ENCODE assay signal across 20 cellular contexts in the genomic region with DNA sequence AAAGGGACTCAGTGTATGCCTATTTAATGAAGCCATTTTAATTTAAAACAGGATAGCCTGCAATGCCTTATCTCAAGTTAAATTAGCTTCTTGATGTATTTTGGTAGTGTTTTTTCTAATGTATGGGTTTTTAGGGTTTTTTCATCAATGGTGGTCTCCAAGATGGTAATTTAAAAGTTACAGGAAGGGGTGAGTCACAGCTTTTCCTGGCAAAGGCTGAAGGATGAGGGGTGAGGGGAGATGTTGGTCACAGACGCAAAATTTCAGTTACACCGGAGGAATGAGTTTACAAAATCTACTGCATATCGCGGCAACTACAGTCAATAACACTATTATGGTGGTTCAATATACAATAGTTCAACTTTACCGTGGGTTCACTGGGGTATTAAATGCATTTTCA. TPM values are rescaled to one million over a fixed set of nuclear protein-coding genes. Genes with fewer than 3 reads are reported as not detected.
DNase-seq lines count a peak whose midpoint lies in the region; ATAC-seq, FAIRE-seq and TF ChIP-seq lines count a peak whose summit lies in the region.
"Had no signal": no experiment of that assay in that cellular context is flagged by ENCODE, and none has a peak within 500 bp of the region (broad histone marks: within the 10 kb centered on the region; RNA-seq: fewer than 3 reads in every experiment).

No MANE protein-coding gene starts in this region.

- H3K9me3 Mint-ChIP-seq in chondrocyte (ENCODE audit: low read depth) (peaks cover 19% of the 10 kb centered on the region), nephron progenitor cell (peaks cover 45% of the 10 kb centered on the region)

- peaks cover 3% of the 10 kb centered on the region; the same call in 1 of the 2 replicates for H3K4me1 ChIP-seq in DND-41 (ENCODE audit: insufficient read depth, low read length)
- H3K4me1 ChIP-seq in OCI-LY7 (ENCODE audit: insufficient read depth, low read length, poor library complexity, severe bottlenecking) = no peaks in the 10 kb centered on the region
- H3K4me1 ChIP-seq in ovary (ENCODE audit: insufficient read depth) = peaks cover 5% of the 10 kb centered on the region
- H3K4me1 ChIP-seq: A549, BE2C had no signal

- 91 to 93% (median 92%) methylated on average over 5 of the region's 5 CpGs for WGBS in ovary, 3 donors

- H3K27me3 ChIP-seq in DND-41 (ENCODE audit: insufficient read depth, low read length, poor library complexity) (no peaks in the 10 kb centered on the region), ovary (no peaks in the 10 kb centered on the region)
- H3K27me3 ChIP-seq: BE2C had no signal

- TF ChIP-seq POLR2A in NB4 (IDR thresholded peaks at IDR 0.05; ENCODE audit: extremely low read depth, insufficient read length) (no peak), ovary (IDR thresholded peaks at IDR 0.05) (no peak)

- no peaks in the 10 kb centered on the region for H3K36me3 ChIP-seq in DND-41 (ENCODE audit: insufficient read depth, low read length)
- H3K36me3 ChIP-seq in OCI-LY7 (ENCODE audit: insufficient read depth, low read length) = no peaks in the 10 kb centered on the region
- H3K36me3 ChIP-seq in ovary = no peaks in the 10 kb centered on the region
- H3K36me3 ChIP-seq: BE2C had no signal

- no peak for TF ChIP-seq CTCF in DND-41 (IDR thresholded peaks at IDR 0.05; ENCODE audit: borderline replicate concordance, extremely low read depth, low read length, poor library complexity, severe bottlenecking)
- TF ChIP-seq CTCF in NB4 (IDR thresholded peaks at IDR 0.05; ENCODE audit: low read depth, low read length) = no peak
- no peak for TF ChIP-seq CTCF in chondrocyte (IDR thresholded peaks at IDR 0.05)
- TF ChIP-seq CTCF in nephron progenitor cell (IDR thresholded peaks at IDR 0.05) = no peak
- no peak for TF ChIP-seq CTCF in OCI-LY7 (conservative IDR thresholded peaks at IDR 0.05; ENCODE audit: low read length)
- no peak for TF ChIP-seq CTCF in ovary (IDR thresholded peaks at IDR 0.05)

- peaks cover 15% of the 10 kb centered on the region for H3K36me3 Mint-ChIP-seq in chondrocyte (ENCODE audit: low read depth)
- peaks cover 35% of the 10 kb centered on the region for H3K36me3 Mint-ChIP-seq in nephron progenitor cell (ENCODE audit: low read depth)
- H3K36me3 Mint-ChIP-seq: IgD-negative memory B cell had no signal

- H3K4me3 Mint-ChIP-seq in chondrocyte (ENCODE audit: unreplicated experiment) = no peak overlapping the region
- H3K4me3 Mint-ChIP-seq in nephron progenitor cell = no peak overlapping the region
- H3K4me3 Mint-ChIP-seq: CD4-positive, alpha-beta T cell; IgD-negative memory B cell had no signal

- CTCF ChIA-PET in OCI-LY7 (lab: Charles Lee; ENCODE audit: unreplicated experiment) = no interaction called here

- no peaks in the 10 kb centered on the region for H3K9me2 ChIP-seq in OCI-LY7 (ENCODE audit: insufficient read depth, low read length)

- no TSS peak for BruUV-seq in OCI-LY7 (replicated peaks; lab: Mats Ljungman, UMichigan)

- peak overlapping the region; percentile 65 for H3K27ac Mint-ChIP-seq in chondrocyte (ENCODE audit: unreplicated experiment)
- peak overlapping the region; percentile 47 for H3K27ac Mint-ChIP-seq in nephron progenitor cell
- H3K27ac Mint-ChIP-seq: CD4-positive, alpha-beta T cell; IgD-negative memory B cell had no signal

- intact Hi-C loops in OCI-LY7 (cut with micrococcal nuclease; ENCODE audit: unreplicated experiment) (no loop called here), ovary (cut with DNase I) (no loop called here)

- no peaks in the 10 kb centered on the region for H3K79me2 ChIP-seq in DND-41 (ENCODE audit: insufficient read depth, low read length)
- no peaks in the 10 kb centered on the region for H3K79me2 ChIP-seq in OCI-LY7 (ENCODE audit: insufficient read depth, low read depth, low read length)

- H3K4me1 Mint-ChIP-seq in chondrocyte (ENCODE audit: low read depth) = peaks cover 39% of the 10 kb centered on the region
- peaks cover 14% of the 10 kb centered on the region for H3K4me1 Mint-ChIP-seq in nephron progenitor cell
- H3K4me1 Mint-ChIP-seq: IgD-negative memory B cell had no signal

- H3K9ac ChIP-seq in DND-41 (ENCODE audit: low read depth, low read length) = no peak overlapping the region

- no peaks in the 10 kb centered on the region for H3K27me3 Mint-ChIP-seq in chondrocyte (ENCODE audit: low read depth)
- peaks cover 9% of the 10 kb centered on the region for H3K27me3 Mint-ChIP-seq in nephron progenitor cell (ENCODE audit: low read depth, poor library complexity)

- FAIRE-seq in urothelium cell line (lab: Jason Lieb, UNC) = no peak
- FAIRE-seq: A549, GM18507, GM19239 had no signal

- no peak overlapping the region for H3K4me3 ChIP-seq in DND-41 (ENCODE audit: low read depth in 1 of 2, low read length in 2 of 2)
- no peak overlapping the region for H3K4me3 ChIP-seq in NB4 (ENCODE audit: low read depth, low read length)
- no peak overlapping the region for H3K4me3 ChIP-seq in OCI-LY7 (ENCODE audit: low read depth, low read length, poor library complexity, severe bottlenecking)
- H3K4me3 ChIP-seq in ovary = no peak overlapping the region
- H3K4me3 ChIP-seq: A549 had no signal

- H2AFZ ChIP-seq in DND-41 (ENCODE audit: low read depth, low read length) = no peak overlapping the region
- H2AFZ ChIP-seq in OCI-LY7 (ENCODE audit: low read length) = no peak overlapping the region

- POLR2A ChIA-PET in OCI-LY7 (lab: Charles Lee) = no interaction called here

- DNase-seq in DND-41 = peak; percentile 7
- DNase-seq in NB4 (ENCODE audit: low read depth) = peak; percentile 80
- DNase-seq in chondrocyte (ENCODE audit: low spot score) = no peak
- no peak for DNase-seq in nephron progenitor cell
- no peak for DNase-seq in OCI-LY7 (ENCODE audit: low spot score)
- DNase-seq in ovary = no peak
- no peak for DNase-seq in urothelium cell line (ENCODE audit: low spot score)
- DNase-seq in DMS53 (lab: John Stamatoyannopoulos, UW) = no peak
- DNase-seq: BE2C; CD4-positive, alpha-beta T cell; MM.1S; NCI-H1092; NCI-H2081 treated with DMSO at 0.1 percent for 48 hours; NCI-H2171 treated with DMSO at 0.1 percent for 48 hours; NCI-H526 had no signal

- ATAC-seq in DND-41 (ENCODE audit: insufficient read depth, low read depth) = peak; percentile 31; the same call in 1 of the 3 replicates
- ATAC-seq: A549, Right ventricle myocardium inferior had no signal

- H3K9me3 ChIP-seq in DND-41 (ENCODE audit: insufficient read depth, low read length, severe bottlenecking) (no peaks in the 10 kb centered on the region), OCI-LY7 (ENCODE audit: low read length) (no peaks in the 10 kb centered on the region), ovary (peaks cover 0 to 4% of the 10 kb centered on the region in 2 donors)
- H3K9me3 ChIP-seq: BE2C had no signal

- H3K4me2 ChIP-seq in DND-41 (ENCODE audit: insufficient read depth, low read length) = no peak overlapping the region
- no peak overlapping the region for H3K4me2 ChIP-seq in OCI-LY7 (ENCODE audit: low read length)
- H3K4me2 ChIP-seq: A549 had no signal

- H4K20me1 ChIP-seq in DND-41 (ENCODE audit: insufficient read depth, low read length) (no peaks in the 10 kb centered on the region), OCI-LY7 (ENCODE audit: insufficient read depth, low read length) (no peaks in the 10 kb centered on the region)

- no peak for TF ChIP-seq EP300 in ovary (IDR thresholded peaks at IDR 0.05)

- H3K27ac ChIP-seq in DND-41 (ENCODE audit: low read length) (no peak overlapping the region), OCI-LY7 (ENCODE audit: low read depth, low read length, poor library complexity, severe bottlenecking) (no peak overlapping the region), ovary (no peak overlapping the region)
- H3K27ac ChIP-seq: A549 had no signal

RNA-seq across cellular contexts. Expression of gene CCDC3, which starts 31.6 kb away (rescaled TPM):
- total RNA-seq in chondrocyte = 32.4 to 145 TPM (median 141 TPM) in 3 replicates
- total RNA-seq in OCI-LY7 (2014; rRNA removed; shearing (Covaris generic)) = not detected in 2 replicates
- total RNA-seq in OCI-LY7 (2022) = not detected in 2 replicates
- 100 to 1,000 TPM in 2 of 7 donors, 10 to 100 TPM in 5; 14.3 to 173 (median 32.7) TPM for total RNA-seq in ovary
- polyA plus RNA-seq in ovary = 100 to 1,000 TPM in 1 of 2 donors, 10 to 100 TPM in 1; 74.7 to 190 TPM
- polyA plus RNA-seq: IgD-negative memory B cell had no signal

Comparison
In these comparisons a context has a peak if more than half of its experiments do, and no peak if none do; other contexts are left out.
1. DNase-seq: peak in DND-41 (single experiment) and NB4 (single experiment); none in chondrocyte (single experiment), nephron progenitor cell (single experiment), OCI-LY7 (single experiment), ovary (0 of 5), urothelium cell line (single experiment) and DMS53 (single experiment).
2. RNA of gene CCDC3, which starts 31.6 kb away (total RNA-seq): 32.4 to 145 TPM in chondrocyte and 14.3 to 173 TPM in ovary; not detected in OCI-LY7; every median in the first group is over 10 times any median in the second.